In genomic region chr13:41411536-41411935, GRCh38 we compare ENCODE assay signal across 8 cellular contexts. TPM values are rescaled to one million over a fixed set of nuclear protein-coding genes. Genes with fewer than 3 reads are reported as not detected.
DNase-seq lines count a peak whose midpoint lies in the region; ATAC-seq and TF ChIP-seq lines count a peak whose summit lies in the region.

No MANE protein-coding gene starts in this region.

- no peaks in the 10 kb centered on the region for H3K36me3 ChIP-seq in kidney epithelial cell (ENCODE audit: control insufficient read depth, insufficient read depth, low read length)

- DNase-seq in Caki2 (ENCODE audit: low read depth) (peak; percentile 18), HT1080 (ENCODE audit: low read depth) (peak; percentile 38), amniotic stem cell (lab: John Stamatoyannopoulos, UW) (peak; percentile 34), kidney epithelial cell (ENCODE audit: low read depth) (no peak), NCI-H226 (no peak), NCI-H1092 treated with DMSO at 0.1 percent for 48 hours (lab: John Stamatoyannopoulos, UW) (no peak)

- peak; percentile 17 for TF ChIP-seq CTCF in kidney epithelial cell (IDR thresholded peaks at IDR 0.05; ENCODE audit: insufficient read depth, low read length, poor library complexity, severe bottlenecking)

- in situ Hi-C loops in Caki2 (cut with HindIII; ENCODE audit: low pct_unique_long_range_greater_than_20kb, low sequenced_read_pairs) = no loop called here

- H3K27me3 ChIP-seq in kidney epithelial cell (ENCODE audit: control insufficient read depth, insufficient read depth, low read length) = no peaks in the 10 kb centered on the region

- H3K4me3 ChIP-seq in kidney epithelial cell (ENCODE audit: low read depth, low read length) = no peak overlapping the region

- ATAC-seq in GM18867 (IDR thresholded peaks at IDR 0.05; ENCODE audit: unreplicated experiment) (no peak), HG03159 (IDR thresholded peaks at IDR 0.05; ENCODE audit: unreplicated experiment) (no peak)

RNA-seq across cellular contexts. Expression of gene RGCC, which starts 45.8 kb away (rescaled TPM):
- 2.5 and 10.1 TPM in 2 replicates for total RNA-seq in Caki2 (2014; rRNA removed; shearing (Covaris generic); ENCODE audit: low replicate concordance)
- total RNA-seq in HT1080 (2014; rRNA removed; shearing (Covaris generic)) = 0.10 and 0.42 TPM in 2 replicates
- polyA plus RNA-seq in HT1080 (2015; cell fraction: cytosol; rRNA removed) = 1.8 TPM in 2 replicates
- polyA plus RNA-seq in HT1080 (2015; cell fraction: nucleus; rRNA removed) = 0.68 TPM in 1 of 2 replicates, not detected in the other
- total RNA-seq in kidney epithelial cell = 0.21 and 0.29 TPM in 2 replicates

Comparison
In these comparisons a context has a peak if more than half of its experiments do, and no peak if none do; other contexts are left out.
1. DNase-seq: peak in Caki2 (single experiment), HT1080 (single experiment) and amniotic stem cell (single experiment); none in kidney epithelial cell (single experiment), NCI-H226 (single experiment) and NCI-H1092 treated with DMSO at 0.1 percent for 48 hours (single experiment).